Comparison of ENCODE assay signal across 2 cellular contexts in the genomic region with DNA sequence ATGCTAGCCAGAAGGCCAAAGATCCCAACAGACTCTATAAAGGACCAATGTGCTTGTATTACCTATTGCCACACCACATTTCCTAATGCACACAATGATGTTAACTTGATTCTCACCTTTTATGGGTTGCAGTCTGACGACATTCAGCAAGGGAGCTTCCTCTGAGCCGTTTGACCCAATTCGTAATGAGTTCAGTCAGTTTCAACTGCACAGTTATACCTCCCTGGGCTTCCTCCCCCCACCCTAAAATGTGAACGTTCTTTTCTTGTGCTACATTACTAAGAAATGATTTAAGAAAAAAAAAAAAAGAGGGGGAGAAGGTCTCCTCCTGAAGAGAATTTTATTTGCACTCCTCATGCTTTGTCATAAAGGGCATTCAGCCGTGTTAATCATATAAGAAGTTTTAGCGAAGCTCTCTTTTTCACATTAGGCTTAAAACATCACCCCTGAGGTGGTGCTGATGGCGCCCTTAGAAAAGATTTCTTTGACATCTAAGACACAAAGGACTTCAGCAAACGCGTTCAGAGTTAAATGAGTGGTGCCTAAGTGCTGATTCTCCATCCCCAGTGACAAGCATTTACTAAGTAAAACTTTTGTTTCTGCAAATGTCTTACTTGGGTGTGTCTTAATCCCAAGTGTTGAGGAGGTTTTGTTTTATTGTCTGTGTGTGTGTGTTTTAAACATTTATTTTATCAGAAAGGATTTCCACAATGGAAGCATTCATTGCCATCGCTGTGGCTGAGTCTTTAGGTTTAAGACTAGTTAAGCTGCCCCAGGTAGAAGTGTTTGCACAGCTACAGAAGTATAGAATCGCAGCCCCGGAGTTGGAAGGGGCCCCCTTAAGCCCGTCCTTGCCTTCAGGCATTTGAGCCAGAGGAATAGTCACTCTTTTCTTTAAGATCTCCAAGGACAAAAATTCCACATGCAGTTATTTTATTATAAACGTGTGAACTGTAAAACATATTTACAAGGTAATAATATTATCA.
TF ChIP-seq lines count a peak whose summit lies in the region.

No MANE protein-coding gene starts in this region.

TF ChIP-seq in GM23338, 12 proteins besides CTCF, POLR2A, EP300 and RAD21 (continues in another document):
- TF ChIP-seq EZH2 (IDR thresholded peaks at IDR 0.05; ENCODE audit: low read depth, unreplicated experiment) (no peak), POLR2AphosphoS5 (IDR thresholded peaks at IDR 0.05; ENCODE audit: low read depth) (no peak), STAT1 (IDR thresholded peaks at IDR 0.05; ENCODE audit: unreplicated experiment) (no peak), NANOG (IDR thresholded peaks at IDR 0.05; ENCODE audit: borderline replicate concordance) (no peak), ZNF114 (CRISPR knock-in tag; IDR thresholded peaks at IDR 0.05) (no peak), CREB1 (CRISPR knock-in tag; IDR thresholded peaks at IDR 0.05; ENCODE audit: low read depth) (no peak)
- TF ChIP-seq, protein P1, sequence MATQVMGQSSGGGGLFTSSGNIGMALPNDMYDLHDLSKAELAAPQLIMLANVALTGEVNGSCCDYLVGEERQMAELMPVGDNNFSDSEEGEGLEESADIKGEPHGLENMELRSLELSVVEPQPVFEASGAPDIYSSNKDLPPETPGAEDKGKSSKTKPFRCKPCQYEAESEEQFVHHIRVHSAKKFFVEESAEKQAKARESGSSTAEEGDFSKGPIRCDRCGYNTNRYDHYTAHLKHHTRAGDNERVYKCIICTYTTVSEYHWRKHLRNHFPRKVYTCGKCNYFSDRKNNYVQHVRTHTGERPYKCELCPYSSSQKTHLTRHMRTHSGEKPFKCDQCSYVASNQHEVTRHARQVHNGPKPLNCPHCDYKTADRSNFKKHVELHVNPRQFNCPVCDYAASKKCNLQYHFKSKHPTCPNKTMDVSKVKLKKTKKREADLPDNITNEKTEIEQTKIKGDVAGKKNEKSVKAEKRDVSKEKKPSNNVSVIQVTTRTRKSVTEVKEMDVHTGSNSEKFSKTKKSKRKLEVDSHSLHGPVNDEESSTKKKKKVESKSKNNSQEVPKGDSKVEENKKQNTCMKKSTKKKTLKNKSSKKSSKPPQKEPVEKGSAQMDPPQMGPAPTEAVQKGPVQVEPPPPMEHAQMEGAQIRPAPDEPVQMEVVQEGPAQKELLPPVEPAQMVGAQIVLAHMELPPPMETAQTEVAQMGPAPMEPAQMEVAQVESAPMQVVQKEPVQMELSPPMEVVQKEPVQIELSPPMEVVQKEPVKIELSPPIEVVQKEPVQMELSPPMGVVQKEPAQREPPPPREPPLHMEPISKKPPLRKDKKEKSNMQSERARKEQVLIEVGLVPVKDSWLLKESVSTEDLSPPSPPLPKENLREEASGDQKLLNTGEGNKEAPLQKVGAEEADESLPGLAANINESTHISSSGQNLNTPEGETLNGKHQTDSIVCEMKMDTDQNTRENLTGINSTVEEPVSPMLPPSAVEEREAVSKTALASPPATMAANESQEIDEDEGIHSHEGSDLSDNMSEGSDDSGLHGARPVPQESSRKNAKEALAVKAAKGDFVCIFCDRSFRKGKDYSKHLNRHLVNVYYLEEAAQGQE (IDR thresholded peaks at IDR 0.05; ENCODE audit: unreplicated experiment), result no peak
- TF ChIP-seq, protein P2, sequence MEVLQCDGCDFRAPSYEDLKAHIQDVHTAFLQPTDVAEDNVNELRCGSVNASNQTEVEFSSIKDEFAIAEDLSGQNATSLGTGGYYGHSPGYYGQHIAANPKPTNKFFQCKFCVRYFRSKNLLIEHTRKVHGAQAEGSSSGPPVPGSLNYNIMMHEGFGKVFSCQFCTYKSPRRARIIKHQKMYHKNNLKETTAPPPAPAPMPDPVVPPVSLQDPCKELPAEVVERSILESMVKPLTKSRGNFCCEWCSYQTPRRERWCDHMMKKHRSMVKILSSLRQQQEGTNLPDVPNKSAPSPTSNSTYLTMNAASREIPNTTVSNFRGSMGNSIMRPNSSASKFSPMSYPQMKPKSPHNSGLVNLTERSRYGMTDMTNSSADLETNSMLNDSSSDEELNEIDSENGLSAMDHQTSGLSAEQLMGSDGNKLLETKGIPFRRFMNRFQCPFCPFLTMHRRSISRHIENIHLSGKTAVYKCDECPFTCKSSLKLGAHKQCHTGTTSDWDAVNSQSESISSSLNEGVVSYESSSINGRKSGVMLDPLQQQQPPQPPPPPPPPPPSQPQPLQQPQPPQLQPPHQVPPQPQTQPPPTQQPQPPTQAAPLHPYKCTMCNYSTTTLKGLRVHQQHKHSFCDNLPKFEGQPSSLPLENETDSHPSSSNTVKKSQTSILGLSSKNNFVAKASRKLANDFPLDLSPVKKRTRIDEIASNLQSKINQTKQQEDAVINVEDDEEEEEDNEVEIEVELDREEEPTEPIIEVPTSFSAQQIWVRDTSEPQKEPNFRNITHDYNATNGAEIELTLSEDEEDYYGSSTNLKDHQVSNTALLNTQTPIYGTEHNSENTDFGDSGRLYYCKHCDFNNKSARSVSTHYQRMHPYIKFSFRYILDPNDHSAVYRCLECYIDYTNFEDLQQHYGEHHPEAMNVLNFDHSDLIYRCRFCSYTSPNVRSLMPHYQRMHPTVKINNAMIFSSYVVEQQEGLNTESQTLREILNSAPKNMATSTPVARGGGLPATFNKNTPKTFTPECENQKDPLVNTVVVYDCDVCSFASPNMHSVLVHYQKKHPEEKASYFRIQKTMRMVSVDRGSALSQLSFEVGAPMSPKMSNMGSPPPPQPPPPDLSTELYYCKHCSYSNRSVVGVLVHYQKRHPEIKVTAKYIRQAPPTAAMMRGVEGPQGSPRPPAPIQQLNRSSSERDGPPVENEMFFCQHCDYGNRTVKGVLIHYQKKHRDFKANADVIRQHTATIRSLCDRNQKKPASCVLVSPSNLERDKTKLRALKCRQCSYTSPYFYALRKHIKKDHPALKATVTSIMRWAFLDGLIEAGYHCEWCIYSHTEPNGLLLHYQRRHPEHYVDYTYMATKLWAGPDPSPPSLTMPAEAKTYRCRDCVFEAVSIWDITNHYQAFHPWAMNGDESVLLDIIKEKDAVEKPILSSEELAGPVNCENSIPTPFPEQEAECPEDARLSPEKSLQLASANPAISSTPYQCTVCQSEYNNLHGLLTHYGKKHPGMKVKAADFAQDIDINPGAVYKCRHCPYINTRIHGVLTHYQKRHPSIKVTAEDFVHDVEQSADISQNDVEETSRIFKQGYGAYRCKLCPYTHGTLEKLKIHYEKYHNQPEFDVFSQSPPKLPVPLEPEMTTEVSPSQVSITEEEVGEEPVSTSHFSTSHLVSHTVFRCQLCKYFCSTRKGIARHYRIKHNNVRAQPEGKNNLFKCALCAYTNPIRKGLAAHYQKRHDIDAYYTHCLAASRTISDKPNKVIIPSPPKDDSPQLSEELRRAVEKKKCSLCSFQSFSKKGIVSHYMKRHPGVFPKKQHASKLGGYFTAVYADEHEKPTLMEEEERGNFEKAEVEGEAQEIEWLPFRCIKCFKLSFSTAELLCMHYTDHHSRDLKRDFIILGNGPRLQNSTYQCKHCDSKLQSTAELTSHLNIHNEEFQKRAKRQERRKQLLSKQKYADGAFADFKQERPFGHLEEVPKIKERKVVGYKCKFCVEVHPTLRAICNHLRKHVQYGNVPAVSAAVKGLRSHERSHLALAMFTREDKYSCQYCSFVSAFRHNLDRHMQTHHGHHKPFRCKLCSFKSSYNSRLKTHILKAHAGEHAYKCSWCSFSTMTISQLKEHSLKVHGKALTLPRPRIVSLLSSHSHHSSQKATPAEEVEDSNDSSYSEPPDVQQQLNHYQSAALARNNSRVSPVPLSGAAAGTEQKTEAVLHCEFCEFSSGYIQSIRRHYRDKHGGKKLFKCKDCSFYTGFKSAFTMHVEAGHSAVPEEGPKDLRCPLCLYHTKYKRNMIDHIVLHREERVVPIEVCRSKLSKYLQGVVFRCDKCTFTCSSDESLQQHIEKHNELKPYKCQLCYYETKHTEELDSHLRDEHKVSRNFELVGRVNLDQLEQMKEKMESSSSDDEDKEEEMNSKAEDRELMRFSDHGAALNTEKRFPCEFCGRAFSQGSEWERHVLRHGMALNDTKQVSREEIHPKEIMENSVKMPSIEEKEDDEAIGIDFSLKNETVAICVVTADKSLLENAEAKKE (CRISPR knock-in tag; IDR thresholded peaks at IDR 0.05), result no peak

TF ChIP-seq in endothelial cell of umbilical vein, 7 proteins besides CTCF, POLR2A, EP300 and RAD21:
- TF ChIP-seq GATA2 (IDR thresholded peaks at IDR 0.05; ENCODE audit: insufficient read depth, insufficient read length, low read depth, low read length) (no peak), JUN (IDR thresholded peaks at IDR 0.05; ENCODE audit: borderline replicate concordance, insufficient read depth, insufficient read length, low read depth) (no peak), FOS (IDR thresholded peaks at IDR 0.05; ENCODE audit: borderline replicate concordance, insufficient read depth, low read length) (no peak), POLR2AphosphoS5 (IDR thresholded peaks at IDR 0.05; ENCODE audit: insufficient read depth, low read depth, low read length) (no peak), MYC (IDR thresholded peaks at IDR 0.05; ENCODE audit: low read depth, low read length) (no peak), EZH2 (IDR thresholded peaks at IDR 0.05; ENCODE audit: borderline replicate concordance, low read depth, low read length, severe bottlenecking) (no peak)
- TF ChIP-seq, protein P3, sequence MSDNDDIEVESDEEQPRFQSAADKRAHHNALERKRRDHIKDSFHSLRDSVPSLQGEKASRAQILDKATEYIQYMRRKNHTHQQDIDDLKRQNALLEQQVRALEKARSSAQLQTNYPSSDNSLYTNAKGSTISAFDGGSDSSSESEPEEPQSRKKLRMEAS (IDR thresholded peaks at IDR 0.05; ENCODE audit: insufficient read depth, insufficient read length), result no peak
TF ChIP-seq in endothelial cell of umbilical vein: peak in this region for 0.
